In the genomic region with DNA sequence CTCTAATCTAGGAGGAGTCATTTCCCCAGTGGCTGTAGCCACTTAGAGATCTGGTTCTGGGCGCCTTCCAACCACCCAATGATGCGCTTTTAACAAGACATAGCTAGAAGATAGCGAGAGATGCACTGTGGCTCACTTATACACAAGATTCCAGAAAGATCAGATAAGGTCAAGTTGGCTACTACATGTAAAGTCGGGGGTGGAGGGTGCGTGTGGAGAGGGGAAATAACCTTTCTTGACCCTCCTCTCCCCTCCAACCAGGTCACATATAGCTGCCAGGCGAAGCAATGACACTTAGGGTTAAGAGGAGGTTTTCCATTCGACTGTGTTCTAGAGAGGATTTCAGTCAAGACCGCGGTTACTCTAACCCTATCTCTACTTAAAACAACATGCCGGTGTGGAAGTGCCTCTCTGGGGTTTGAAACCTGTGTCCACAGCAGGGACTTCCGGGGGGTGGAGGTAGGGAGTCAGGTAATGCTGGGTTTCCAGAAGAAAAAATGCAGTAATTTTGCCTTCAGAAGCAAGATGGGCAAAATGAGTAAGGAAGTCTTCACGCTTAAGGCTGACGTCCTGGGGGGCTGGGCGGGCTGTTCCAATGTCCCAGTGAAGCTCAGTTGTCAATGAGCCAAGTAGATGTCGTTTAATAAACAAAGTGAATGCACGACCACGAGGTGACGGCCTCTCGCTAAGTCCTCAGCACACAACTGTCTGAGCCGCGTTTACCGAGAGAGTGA, we compare ENCODE assay signal across 14 cellular contexts. TPM values are rescaled to one million over a fixed set of nuclear protein-coding genes. Genes with fewer than 3 reads are reported as not detected.
DNase-seq lines count a peak whose midpoint lies in the region; ATAC-seq and TF ChIP-seq lines count a peak whose summit lies in the region.
"Had no signal": no experiment of that assay in that cellular context is flagged by ENCODE, and none has a peak within 500 bp of the region (broad histone marks: within the 10 kb centered on the region; RNA-seq: fewer than 3 reads in every experiment).

No MANE protein-coding gene starts in this region.

- no peak overlapping the region for H3K4me3 Mint-ChIP-seq in activated naive CD8-positive, alpha-beta T cell treated with anti-CD3 and anti-CD28 coated beads, Interleukin-2, amount 10 ng/mL, durations not matched to agents 7 days and 5 days
- no peak overlapping the region for H3K4me3 Mint-ChIP-seq in activated naive CD8-positive, alpha-beta T cell treated with anti-CD3 and anti-CD28 coated beads for 36 hours
- peak overlapping the region; percentile 64 for H3K4me3 Mint-ChIP-seq in WTC11

- DNase-seq in activated naive CD8-positive, alpha-beta T cell treated with anti-CD3 and anti-CD28 coated beads, Interleukin-2, amount 10 ng/mL, durations not matched to agents 7 days and 5 days, result no peak
- no peak for DNase-seq in activated naive CD8-positive, alpha-beta T cell treated with anti-CD3 and anti-CD28 coated beads for 36 hours
- DNase-seq in WTC11 (ENCODE audit: low spot score) (no peak), iPS-NIHi11 (ENCODE audit: low spot score) (peak; percentile 38), left cardiac atrium (no peak), head of caudate nucleus (no peak)
- DNase-seq in stimulated activated CD4-positive, alpha-beta T cell treated with anti-CD3 and anti-CD28 coated beads, Interleukin-2, amount 100 ng/mL, for 24 hours, result no peak
- DNase-seq: activated T-cell treated with anti-CD3 and anti-CD28 coated beads for 4 hours, GF-D8, heart right ventricle, mammary epithelial cell, RPMI8226 had no signal

- POLR2A ChIA-PET in activated naive CD8-positive, alpha-beta T cell treated with anti-CD3 and anti-CD28 coated beads, Interleukin-2, amount 10 ng/mL, durations not matched to agents 7 days and 5 days (lab: Charles Lee), result no interaction called here
- POLR2A ChIA-PET in WTC11 (lab: Charles Lee), result interaction anchor here (0.6 kb wide), 2 partner anchors 134 to 237 kb away, joined by 3 to 5 read pairs; no protein-coding TSS in a partner anchor

- H3K27ac Mint-ChIP-seq in activated naive CD8-positive, alpha-beta T cell treated with anti-CD3 and anti-CD28 coated beads, Interleukin-2, amount 10 ng/mL, durations not matched to agents 7 days and 5 days, result peak overlapping the region; percentile 2
- no peak overlapping the region for H3K27ac Mint-ChIP-seq in activated naive CD8-positive, alpha-beta T cell treated with anti-CD3 and anti-CD28 coated beads for 36 hours
- no peak overlapping the region for H3K27ac Mint-ChIP-seq in WTC11

- intact Hi-C loops in left cardiac atrium (cut with DNase I), result no loop called here
- intact Hi-C loops in head of caudate nucleus (cut with DNase I), result loop anchor here (10.0 kb wide), 1 partner anchor 872 kb away; no protein-coding TSS in a partner anchor

- H3K27me3 Mint-ChIP-seq in activated naive CD8-positive, alpha-beta T cell treated with anti-CD3 and anti-CD28 coated beads, Interleukin-2, amount 10 ng/mL, durations not matched to agents 7 days and 5 days, result peaks cover 92% of the 10 kb centered on the region
- peaks cover 98% of the 10 kb centered on the region for H3K27me3 Mint-ChIP-seq in activated naive CD8-positive, alpha-beta T cell treated with anti-CD3 and anti-CD28 coated beads for 36 hours
- no peaks in the 10 kb centered on the region; the same call in 1 of the 2 replicates for H3K27me3 Mint-ChIP-seq in WTC11 (ENCODE audit: low read depth)

- no peak for TF ChIP-seq CTCF in WTC11 (IDR thresholded peaks at IDR 0.05)

- CTCF ChIA-PET in WTC11 (lab: Charles Lee), result interaction anchor here (1.3 to 3.6 kb wide), 3 partner anchors 10 to 360 kb away, joined by 4 to 15 read pairs (median 9); no protein-coding TSS in a partner anchor

- peaks cover 4% of the 10 kb centered on the region for H3K9me3 Mint-ChIP-seq in activated naive CD8-positive, alpha-beta T cell treated with anti-CD3 and anti-CD28 coated beads, Interleukin-2, amount 10 ng/mL, durations not matched to agents 7 days and 5 days
- H3K9me3 Mint-ChIP-seq in activated naive CD8-positive, alpha-beta T cell treated with anti-CD3 and anti-CD28 coated beads for 36 hours, result peaks cover 14% of the 10 kb centered on the region
- no peaks in the 10 kb centered on the region for H3K9me3 Mint-ChIP-seq in WTC11

- H3K4me1 Mint-ChIP-seq in activated naive CD8-positive, alpha-beta T cell treated with anti-CD3 and anti-CD28 coated beads, Interleukin-2, amount 10 ng/mL, durations not matched to agents 7 days and 5 days, result peaks cover 10% of the 10 kb centered on the region
- H3K4me1 Mint-ChIP-seq in activated naive CD8-positive, alpha-beta T cell treated with anti-CD3 and anti-CD28 coated beads for 36 hours, result peaks cover 14% of the 10 kb centered on the region
- peaks cover 64% of the 10 kb centered on the region for H3K4me1 Mint-ChIP-seq in WTC11

- peaks cover 6% of the 10 kb centered on the region for H3K36me3 Mint-ChIP-seq in activated naive CD8-positive, alpha-beta T cell treated with anti-CD3 and anti-CD28 coated beads, Interleukin-2, amount 10 ng/mL, durations not matched to agents 7 days and 5 days
- H3K36me3 Mint-ChIP-seq in activated naive CD8-positive, alpha-beta T cell treated with anti-CD3 and anti-CD28 coated beads for 36 hours, result peaks cover 11% of the 10 kb centered on the region
- no peaks in the 10 kb centered on the region for H3K36me3 Mint-ChIP-seq in WTC11

- ATAC-seq in activated naive CD8-positive, alpha-beta T cell treated with anti-CD3 and anti-CD28 coated beads, Interleukin-2, amount 10 ng/mL, durations not matched to agents 7 days and 5 days (ENCODE audit: low read depth), result no peak
- ATAC-seq in WTC11 (peak; percentile 1; the same call in 1 of the 2 replicates), left cardiac atrium (no peak), GM21423 (IDR thresholded peaks at IDR 0.05; ENCODE audit: unreplicated experiment) (no peak)

TF ChIP-seq in WTC11, 78 proteins besides CTCF, POLR2A, EP300 and RAD21 (continues in another document):
- no peak for TF ChIP-seq FOXP1 (CRISPR knock-in tag; IDR thresholded peaks at IDR 0.05; ENCODE audit: borderline replicate concordance)
- TF ChIP-seq MXD4 (CRISPR knock-in tag; IDR thresholded peaks at IDR 0.05; ENCODE audit: borderline replicate concordance), result no peak
- TF ChIP-seq, protein P1, sequence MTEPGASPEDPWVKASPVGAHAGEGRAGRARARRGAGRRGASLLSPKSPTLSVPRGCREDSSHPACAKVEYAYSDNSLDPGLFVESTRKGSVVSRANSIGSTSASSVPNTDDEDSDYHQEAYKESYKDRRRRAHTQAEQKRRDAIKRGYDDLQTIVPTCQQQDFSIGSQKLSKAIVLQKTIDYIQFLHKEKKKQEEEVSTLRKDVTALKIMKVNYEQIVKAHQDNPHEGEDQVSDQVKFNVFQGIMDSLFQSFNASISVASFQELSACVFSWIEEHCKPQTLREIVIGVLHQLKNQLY (CRISPR knock-in tag; IDR thresholded peaks at IDR 0.05), result no peak
- TF ChIP-seq JUN (CRISPR knock-in tag; IDR thresholded peaks at IDR 0.05), result no peak
- TF ChIP-seq, protein P2, sequence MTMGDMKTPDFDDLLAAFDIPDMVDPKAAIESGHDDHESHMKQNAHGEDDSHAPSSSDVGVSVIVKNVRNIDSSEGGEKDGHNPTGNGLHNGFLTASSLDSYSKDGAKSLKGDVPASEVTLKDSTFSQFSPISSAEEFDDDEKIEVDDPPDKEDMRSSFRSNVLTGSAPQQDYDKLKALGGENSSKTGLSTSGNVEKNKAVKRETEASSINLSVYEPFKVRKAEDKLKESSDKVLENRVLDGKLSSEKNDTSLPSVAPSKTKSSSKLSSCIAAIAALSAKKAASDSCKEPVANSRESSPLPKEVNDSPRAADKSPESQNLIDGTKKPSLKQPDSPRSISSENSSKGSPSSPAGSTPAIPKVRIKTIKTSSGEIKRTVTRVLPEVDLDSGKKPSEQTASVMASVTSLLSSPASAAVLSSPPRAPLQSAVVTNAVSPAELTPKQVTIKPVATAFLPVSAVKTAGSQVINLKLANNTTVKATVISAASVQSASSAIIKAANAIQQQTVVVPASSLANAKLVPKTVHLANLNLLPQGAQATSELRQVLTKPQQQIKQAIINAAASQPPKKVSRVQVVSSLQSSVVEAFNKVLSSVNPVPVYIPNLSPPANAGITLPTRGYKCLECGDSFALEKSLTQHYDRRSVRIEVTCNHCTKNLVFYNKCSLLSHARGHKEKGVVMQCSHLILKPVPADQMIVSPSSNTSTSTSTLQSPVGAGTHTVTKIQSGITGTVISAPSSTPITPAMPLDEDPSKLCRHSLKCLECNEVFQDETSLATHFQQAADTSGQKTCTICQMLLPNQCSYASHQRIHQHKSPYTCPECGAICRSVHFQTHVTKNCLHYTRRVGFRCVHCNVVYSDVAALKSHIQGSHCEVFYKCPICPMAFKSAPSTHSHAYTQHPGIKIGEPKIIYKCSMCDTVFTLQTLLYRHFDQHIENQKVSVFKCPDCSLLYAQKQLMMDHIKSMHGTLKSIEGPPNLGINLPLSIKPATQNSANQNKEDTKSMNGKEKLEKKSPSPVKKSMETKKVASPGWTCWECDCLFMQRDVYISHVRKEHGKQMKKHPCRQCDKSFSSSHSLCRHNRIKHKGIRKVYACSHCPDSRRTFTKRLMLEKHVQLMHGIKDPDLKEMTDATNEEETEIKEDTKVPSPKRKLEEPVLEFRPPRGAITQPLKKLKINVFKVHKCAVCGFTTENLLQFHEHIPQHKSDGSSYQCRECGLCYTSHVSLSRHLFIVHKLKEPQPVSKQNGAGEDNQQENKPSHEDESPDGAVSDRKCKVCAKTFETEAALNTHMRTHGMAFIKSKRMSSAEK (CRISPR knock-in tag; IDR thresholded peaks at IDR 0.05; ENCODE audit: borderline replicate concordance), result no peak
- TF ChIP-seq, protein P3, sequence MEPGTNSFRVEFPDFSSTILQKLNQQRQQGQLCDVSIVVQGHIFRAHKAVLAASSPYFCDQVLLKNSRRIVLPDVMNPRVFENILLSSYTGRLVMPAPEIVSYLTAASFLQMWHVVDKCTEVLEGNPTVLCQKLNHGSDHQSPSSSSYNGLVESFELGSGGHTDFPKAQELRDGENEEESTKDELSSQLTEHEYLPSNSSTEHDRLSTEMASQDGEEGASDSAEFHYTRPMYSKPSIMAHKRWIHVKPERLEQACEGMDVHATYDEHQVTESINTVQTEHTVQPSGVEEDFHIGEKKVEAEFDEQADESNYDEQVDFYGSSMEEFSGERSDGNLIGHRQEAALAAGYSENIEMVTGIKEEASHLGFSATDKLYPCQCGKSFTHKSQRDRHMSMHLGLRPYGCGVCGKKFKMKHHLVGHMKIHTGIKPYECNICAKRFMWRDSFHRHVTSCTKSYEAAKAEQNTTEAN (CRISPR knock-in tag; IDR thresholded peaks at IDR 0.05), result no peak

RNA-seq across cellular contexts. Expression of a gene that starts 1.9 kb away (rescaled TPM):
- not detected for total RNA-seq in activated naive CD8-positive, alpha-beta T cell treated with anti-CD3 and anti-CD28 coated beads, Interleukin-2, amount 10 ng/mL, durations not matched to agents 7 days and 5 days
- not detected for total RNA-seq in activated naive CD8-positive, alpha-beta T cell treated with anti-CD3 and anti-CD28 coated beads for 36 hours
- total RNA-seq in WTC11 (2021) (0.09 to 0.11 TPM (median 0.11 TPM) in 3 replicates), left cardiac atrium (not detected)
- total RNA-seq: bronchial epithelial cell, heart right ventricle had no signal
